Comparison of ENCODE assay signal across 8 cellular contexts in genomic region chr10:128078136-128078969, GRCh38. TPM values are rescaled to one million over a fixed set of nuclear protein-coding genes. Genes with fewer than 3 reads are reported as not detected.
DNase-seq lines count a peak whose midpoint lies in the region; ATAC-seq and TF ChIP-seq lines count a peak whose summit lies in the region.

No MANE protein-coding gene starts in this region.

- H3K36me3 Mint-ChIP-seq in neural progenitor cell: no peaks in the 10 kb centered on the region

- H3K27ac Mint-ChIP-seq in neural progenitor cell: no peak overlapping the region

- no peaks in the 10 kb centered on the region for H3F3A ChIP-seq in neural progenitor cell (ENCODE audit: low read depth)

- no peaks in the 10 kb centered on the region for H3K79me2 ChIP-seq in neural progenitor cell (ENCODE audit: low read depth)

- H3K27me3 Mint-ChIP-seq in neural progenitor cell (ENCODE audit: insufficient read depth, low read depth): no peaks in the 10 kb centered on the region

- H4K20me1 ChIP-seq in neural progenitor cell (ENCODE audit: low read depth): no peaks in the 10 kb centered on the region

- no peaks in the 10 kb centered on the region for H3K36me3 ChIP-seq in neural progenitor cell

- no peaks in the 10 kb centered on the region for H3K9me3 Mint-ChIP-seq in neural progenitor cell

- H3K9me3 ChIP-seq in neural progenitor cell (ENCODE audit: low read depth): no peaks in the 10 kb centered on the region

- no peak for DNase-seq in AG09319 (ENCODE audit: extremely low read depth, low read depth)
- DNase-seq in HT1080 (ENCODE audit: low read depth): peak; percentile 38
- peak; percentile 55 for DNase-seq in activated CD4-positive, alpha-beta T cell treated with anti-CD3 and anti-CD28 coated beads for 48 hours
- DNase-seq in neural progenitor cell (ENCODE audit: low spot score): peak; percentile 63
- DNase-seq in NCI-H187 (lab: John Stamatoyannopoulos, UW): no peak

- peaks cover 9% of the 10 kb centered on the region for H3K4me1 Mint-ChIP-seq in neural progenitor cell

- H3K9ac ChIP-seq in neural progenitor cell: no peak overlapping the region

- H3K4me2 ChIP-seq in neural progenitor cell: no peak overlapping the region

- TF ChIP-seq CTCF in AG09319 (IDR thresholded peaks at IDR 0.05; ENCODE audit: low read depth, low read length) (peak; percentile 96), neural progenitor cell (IDR thresholded peaks at IDR 0.05) (peak; percentile 84)

- no peaks in the 10 kb centered on the region for H3K4me1 ChIP-seq in neural progenitor cell

- no peak overlapping the region for H3K4me3 ChIP-seq in neural progenitor cell

- H3K27me3 ChIP-seq in neural progenitor cell: no peaks in the 10 kb centered on the region

- peak; percentile 87 for ATAC-seq in GM18502 (IDR thresholded peaks at IDR 0.05; ENCODE audit: poor library complexity, unreplicated experiment)
- peak; percentile 56 for ATAC-seq in esophagus mucosa
- ATAC-seq in GM19467 (IDR thresholded peaks at IDR 0.05; ENCODE audit: unreplicated experiment): no peak

- no peak overlapping the region for H3K4me3 Mint-ChIP-seq in neural progenitor cell

- no peak overlapping the region for H2AFZ ChIP-seq in neural progenitor cell (replicated peaks)

- no peak overlapping the region for H3K27ac ChIP-seq in neural progenitor cell

RNA-seq across cellular contexts. Expression of gene MKI67, which starts 47.9 kb away (rescaled TPM):
- 57.1 and 64.9 TPM in 2 replicates for total RNA-seq in HT1080 (2014; rRNA removed; shearing (Covaris generic))
- 21.2 and 24.6 TPM in 2 replicates for polyA plus RNA-seq in HT1080 (2015; cell fraction: cytosol; rRNA removed)
- 102 and 116 TPM in 2 replicates for polyA plus RNA-seq in HT1080 (2015; cell fraction: nucleus; rRNA removed)
- total RNA-seq in esophagus mucosa (51.7 TPM), neural progenitor cell (ENCODE audit: low replicate concordance) (65.8 and 71.3 TPM in 2 replicates)

Comparison
In these comparisons a context has a peak if more than half of its experiments do, and no peak if none do; other contexts are left out.
1. DNase-seq: peak in HT1080 (single experiment), activated CD4-positive, alpha-beta T cell treated with anti-CD3 and anti-CD28 coated beads for 48 hours (single experiment) and neural progenitor cell (single experiment); none in AG09319 (single experiment) and NCI-H187 (0 of 2).